In genomic region chr11:130454495-130455262, GRCh38 we compare ENCODE assay signal across 1 cellular context.
TF ChIP-seq lines count a peak whose summit lies in the region.

No MANE protein-coding gene starts in this region.

TF ChIP-seq in HepG2, 621 proteins besides CTCF, POLR2A, EP300 and RAD21:
- TF ChIP-seq GATA4 (IDR thresholded peaks at IDR 0.05; ENCODE audit: borderline replicate concordance, low read depth), result no peak
